2 cellular contexts compared by ENCODE assay signal in genomic region chr2:32926708-32927084, GRCh38.
TF ChIP-seq lines count a peak whose summit lies in the region.

No MANE protein-coding gene starts in this region.

TF ChIP-seq in HEK293, 187 proteins besides CTCF, POLR2A, EP300 and RAD21 (continued from another document):
- TF ChIP-seq ATF2 (tag by site-specific recombination; IDR thresholded peaks at IDR 0.05; ENCODE audit: low read depth) (0 out of 2 replicates have a peak, but pooled peaks have one; percentile 33), EGR2 (tag by site-specific recombination; IDR thresholded peaks at IDR 0.05; ENCODE audit: low read depth) (no peak)

TF ChIP-seq in K562, 482 proteins besides CTCF, POLR2A, EP300 and RAD21 (continued from another document):
- TF ChIP-seq GTF3C2 (IDR thresholded peaks at IDR 0.05; ENCODE audit: borderline replicate concordance, extremely low read depth, insufficient read length), result no peak
TF ChIP-seq in K562: peak in this region for 1.
